In the genomic region with DNA sequence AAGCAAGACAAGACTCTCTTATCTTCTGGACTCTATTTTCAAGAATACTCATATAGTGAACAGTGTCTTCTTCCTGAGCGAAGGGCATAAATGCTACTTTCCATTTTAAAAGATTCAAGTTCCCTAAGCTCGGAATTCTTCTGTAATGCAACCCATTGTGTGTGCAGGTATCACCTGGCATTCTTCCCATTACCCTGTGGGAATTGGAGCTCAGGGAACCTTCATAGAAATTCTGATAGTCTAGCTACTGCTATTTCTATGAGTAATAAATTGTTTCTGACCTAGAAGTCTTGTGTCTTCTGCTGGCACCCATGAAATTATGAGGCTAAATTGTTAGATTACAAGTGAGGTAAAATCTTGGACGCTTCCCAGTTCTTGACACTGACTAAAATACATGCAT, we compare ENCODE assay signal across 23 cellular contexts.
"Had no signal": no experiment of that assay in that cellular context is flagged by ENCODE, and none has a peak within 500 bp of the region (broad histone marks: within the 10 kb centered on the region; RNA-seq: fewer than 3 reads in every experiment).

No MANE protein-coding gene starts in this region.

- H3K27me3 ChIP-seq: brain microvascular endothelial cell, SJCRH30 had no signal

- ATAC-seq: activated naive CD4-positive, alpha-beta T cell treated with anti-CD3 and anti-CD28 coated beads, Interleukin-2, amount 50 U/mL, for 72 hours; activated naive CD8-positive, alpha-beta T cell treated with anti-CD3 and anti-CD28 coated beads, Interleukin-2, amount 50 U/mL, for 24 hours; activated T-cell treated with anti-CD3 and anti-CD28 coated beads, Interleukin-2, amount 50 U/mL, for 4 hours had no signal

- DNase-seq: activated CD4-positive, alpha-beta memory T cell treated with anti-CD3 and anti-CD28 coated beads for 36 hours; activated CD4-positive, alpha-beta T cell treated with anti-CD3 and anti-CD28 coated beads, Interleukin-2, amount 10 ng/mL, durations not matched to agents 7 days and 5 days; activated CD4-positive, CD25-positive, alpha-beta regulatory T cell; activated CD8-positive, alpha-beta memory T cell treated with anti-CD3 and anti-CD28 coated beads for 24 hours; activated effector memory CD4-positive, alpha-beta T cell treated with anti-CD3 and anti-CD28 coated beads, Interleukin-2, amount 50 U/mL, for 16 hours; activated naive CD4-positive, alpha-beta T cell treated with Interleukin-2 at 50 U/mL for 16 hours; activated naive CD8-positive, alpha-beta T cell treated with anti-CD3 and anti-CD28 coated beads, Interleukin-2, amount 50 U/mL, for 24 hours; activated T-cell treated with anti-CD3 and anti-CD28 coated beads, Interleukin-2, amount 50 U/mL, for 4 hours; amygdala; caudate nucleus; KG1; NCI-H1092; NCI-H1417; NCI-H1930; NCI-H526 treated with DMSO at 0.1 percent for 48 hours; Right ventricle myocardium superior; RPMI8226; SJCRH30; SK-N-SH; T-helper 1 cell had no signal

- H3K4me1 ChIP-seq: SJCRH30 had no signal

- H3K27ac ChIP-seq: brain microvascular endothelial cell, SJCRH30, VCaP had no signal

- H3K4me3 ChIP-seq: SJCRH30 had no signal

- H3K9ac ChIP-seq: SK-N-SH had no signal

- H3K4me2 ChIP-seq: SK-N-SH had no signal

- H3K9me3 ChIP-seq: SJCRH30 had no signal

- H3K36me3 ChIP-seq: brain microvascular endothelial cell, SJCRH30 had no signal

- H3K9me2 ChIP-seq: SK-N-SH had no signal
